ENCODE assay signal across 9 cellular contexts in the genomic region with DNA sequence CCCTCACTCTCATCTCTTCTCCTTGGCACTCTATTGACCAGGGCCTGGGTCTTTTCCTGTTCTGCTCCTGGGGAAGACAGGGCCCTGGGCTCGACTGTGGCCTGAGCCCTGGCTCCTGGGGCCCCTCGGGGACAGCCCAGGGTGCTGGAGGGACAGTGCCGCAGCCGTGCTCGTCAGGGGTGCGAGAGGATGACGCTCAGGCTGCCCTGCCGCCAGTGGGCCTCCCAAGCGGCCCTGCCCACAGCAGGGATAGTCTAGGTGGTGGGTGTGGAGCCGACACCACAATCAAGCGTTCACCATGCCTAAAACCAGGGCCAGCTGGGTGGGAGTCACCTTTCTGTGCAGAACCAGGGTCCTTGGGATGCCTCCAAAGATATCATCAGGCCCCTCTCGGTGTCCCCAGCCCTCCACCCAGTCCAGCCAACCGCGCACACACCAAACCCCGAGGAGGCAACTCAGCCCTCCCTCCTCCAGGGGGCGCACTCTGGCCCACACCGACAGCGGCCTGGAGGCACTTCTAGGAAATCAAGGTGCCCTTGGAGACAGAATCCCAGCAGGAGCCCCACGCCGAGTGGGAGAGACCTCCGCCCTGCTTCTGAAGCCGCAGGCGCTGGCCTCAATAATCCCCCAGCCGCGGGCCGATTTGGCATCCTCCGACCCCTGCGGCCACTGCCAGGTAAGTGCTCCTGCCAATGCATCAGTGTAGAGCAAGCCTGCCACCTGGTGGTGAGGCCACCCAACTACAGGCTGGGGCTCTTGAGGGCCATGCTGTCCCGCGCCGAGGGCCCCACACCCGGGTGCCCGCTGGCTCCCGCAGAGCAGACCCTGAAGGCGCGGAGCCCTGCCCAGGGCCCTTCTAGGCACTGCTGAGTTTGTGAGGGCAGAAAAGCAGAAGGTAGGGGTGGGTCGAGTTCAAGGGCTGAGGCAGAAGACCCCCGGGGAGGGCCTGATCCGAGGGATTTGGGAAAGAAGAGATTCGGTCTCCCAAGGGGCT.
DNase-seq lines count a peak whose midpoint lies in the region; ATAC-seq and TF ChIP-seq lines count a peak whose summit lies in the region.
"Had no signal": no experiment of that assay in that cellular context is flagged by ENCODE, and none has a peak within 500 bp of the region (broad histone marks: within the 10 kb centered on the region; RNA-seq: fewer than 3 reads in every experiment).

No MANE protein-coding gene starts in this region.

- POLR2A ChIA-PET in Panc1 (lab: Charles Lee): no interaction called here

- in situ Hi-C loops in Panc1 (cut with HindIII; ENCODE audit: low pct_unique_long_range_greater_than_20kb, low sequenced_read_pairs): no loop called here

- H3K4me1 ChIP-seq in Panc1 (ENCODE audit: control insufficient read depth, insufficient read depth, low read length): 0 out of 2 replicates have a peak, but pooled peaks cover 2% of the 10 kb centered on the region
- no peaks in the 10 kb centered on the region for H3K4me1 ChIP-seq in foreskin keratinocyte
- H3K4me1 ChIP-seq in neutrophil (ENCODE audit: control insufficient read depth in 1 of 2, insufficient read depth in 1 of 2, low read depth in 1 of 2, low read length in 1 of 2): peaks cover 0 to 5% of the 10 kb centered on the region in 2 experiments
- peaks cover 4% of the 10 kb centered on the region for H3K4me1 ChIP-seq in suprapubic skin

- TF ChIP-seq EP300 in suprapubic skin (IDR thresholded peaks at IDR 0.05): no peak

- H3K27me3 ChIP-seq in Panc1 (ENCODE audit: control insufficient read depth, insufficient read depth, low read length) (no peaks in the 10 kb centered on the region; the same call in 1 of the 2 replicates), foreskin keratinocyte (peaks cover 8% of the 10 kb centered on the region), neutrophil (no peaks in the 10 kb centered on the region), suprapubic skin (peaks cover 15% of the 10 kb centered on the region)

- no peak overlapping the region for H3K27ac Mint-ChIP-seq in activated T-helper 17 cell treated with anti-CD3 and anti-CD28 coated beads, Interleukin-2, amount 50 U/mL, for 72 hours
- H3K27ac Mint-ChIP-seq: IgD-negative memory B cell had no signal

- TF ChIP-seq CTCF in C4-2B (conservative IDR thresholded peaks at IDR 0.05) (peak; percentile 100), Panc1 (IDR thresholded peaks at IDR 0.05) (peak; percentile 98), foreskin keratinocyte (conservative IDR thresholded peaks at IDR 0.05) (peak; percentile 92), neutrophil (IDR thresholded peaks at IDR 0.05) (peak; percentile 90), suprapubic skin (IDR thresholded peaks at IDR 0.05) (peak; percentile 77 to 90)

- no peaks in the 10 kb centered on the region for H3K36me3 Mint-ChIP-seq in activated T-helper 17 cell treated with anti-CD3 and anti-CD28 coated beads, Interleukin-2, amount 50 U/mL, for 72 hours (ENCODE audit: low read depth)
- H3K36me3 Mint-ChIP-seq: IgD-negative memory B cell had no signal

- CTCF ChIA-PET in Panc1 (lab: Charles Lee): no interaction called here

- H3K27ac ChIP-seq in C4-2B: peak overlapping the region; percentile 10; the same call in 1 of the 2 replicates
- H3K27ac ChIP-seq in Panc1 (ENCODE audit: low read length): no peak overlapping the region
- no peak overlapping the region for H3K27ac ChIP-seq in foreskin keratinocyte
- no peak overlapping the region for H3K27ac ChIP-seq in neutrophil
- no peak overlapping the region for H3K27ac ChIP-seq in suprapubic skin

- no peaks in the 10 kb centered on the region for H3K9me3 ChIP-seq in Panc1 (ENCODE audit: control insufficient read depth, insufficient read depth, low read depth, low read length)
- H3K9me3 ChIP-seq in neutrophil: no peaks in the 10 kb centered on the region
- H3K9me3 ChIP-seq in suprapubic skin: no peaks in the 10 kb centered on the region

- no peak overlapping the region for H3K4me3 ChIP-seq in Panc1 (ENCODE audit: low read depth in 2 of 2, low read length in 2 of 2)
- no peak overlapping the region for H3K4me3 ChIP-seq in neutrophil (ENCODE audit: low read depth in 1 of 2, low read length in 1 of 2)
- no peak overlapping the region for H3K4me3 ChIP-seq in suprapubic skin

- intact Hi-C loops in Panc1 (cut with micrococcal nuclease; ENCODE audit: unreplicated experiment): loop anchor here (2.0 to 5.0 kb wide), 3 partner anchors 366 to 952 kb away; no protein-coding TSS in a partner anchor

- TF ChIP-seq POLR2A in suprapubic skin (IDR thresholded peaks at IDR 0.05): no peak

- no peak overlapping the region for H3K4me3 Mint-ChIP-seq in activated T-helper 17 cell treated with anti-CD3 and anti-CD28 coated beads, Interleukin-2, amount 50 U/mL, for 72 hours

- no TSS peak for BruUV-seq in Panc1 (replicated peaks; lab: Mats Ljungman, UMichigan)

- H3K27me3 Mint-ChIP-seq in activated T-helper 17 cell treated with anti-CD3 and anti-CD28 coated beads, Interleukin-2, amount 50 U/mL, for 72 hours: peaks cover 11% of the 10 kb centered on the region

- ATAC-seq in GM19438 (IDR thresholded peaks at IDR 0.05; ENCODE audit: low read depth, unreplicated experiment) (peak; percentile 72), Panc1 (peak; percentile 95), foreskin keratinocyte (peak; percentile 90)
- peak; percentile 74 for ATAC-seq in activated T-helper 17 cell treated with anti-CD3 and anti-CD28 coated beads, Interleukin-2, amount 50 U/mL, for 72 hours (replicated peaks)

- H3K36me3 ChIP-seq in Panc1 (ENCODE audit: control insufficient read depth, insufficient read depth, low read length) (no peaks in the 10 kb centered on the region), neutrophil (no peaks in the 10 kb centered on the region), suprapubic skin (no peaks in the 10 kb centered on the region)

- WGBS in suprapubic skin: 49% methylated on average over 27 of the region's 40 CpGs

- DNase-seq in HT1080 (ENCODE audit: low read depth): peak; percentile 70
- peak; percentile 28 for DNase-seq in Panc1 (ENCODE audit: low read depth, low spot score)
- peak; percentile 13 to 37 for DNase-seq in foreskin keratinocyte
- DNase-seq in suprapubic skin (ENCODE audit: low spot score in 2 of 2): peak; percentile 75 to 88

- no peaks in the 10 kb centered on the region for H3K9me3 Mint-ChIP-seq in activated T-helper 17 cell treated with anti-CD3 and anti-CD28 coated beads, Interleukin-2, amount 50 U/mL, for 72 hours

- no peaks in the 10 kb centered on the region for H3K4me1 Mint-ChIP-seq in activated T-helper 17 cell treated with anti-CD3 and anti-CD28 coated beads, Interleukin-2, amount 50 U/mL, for 72 hours

Comparison
In these comparisons a context has a peak if more than half of its experiments do, and no peak if none do; other contexts are left out.
1. DNase-seq: peak in every context shown above with its lines; median percentile 82 in suprapubic skin; 70 in HT1080; 28 in Panc1; 25 in foreskin keratinocyte.